ENCODE assay signal across 8 cellular contexts in genomic region chr10:51001587-51001986, GRCh38.
DNase-seq lines count a peak whose midpoint lies in the region; FAIRE-seq and TF ChIP-seq lines count a peak whose summit lies in the region.

No MANE protein-coding gene starts in this region.

- POLR2A ChIA-PET in PC-9 (lab: Charles Lee; ENCODE audit: unreplicated experiment) = interaction anchor here (0.5 kb wide), 1 partner anchor 12 kb away, joined by 8 read pairs; no protein-coding TSS in a partner anchor

- peak overlapping the region; percentile 78 for H3K4me2 ChIP-seq in BLaER1
- no peak overlapping the region for H3K4me2 ChIP-seq in PC-9

- H3K4me1 ChIP-seq in BLaER1 (peaks cover 15% of the 10 kb centered on the region), PC-9 (replicated peaks; ENCODE audit: insufficient read depth) (no peaks in the 10 kb centered on the region), small intestine (ENCODE audit: control insufficient read depth in 2 of 2, insufficient read depth in 1 of 2, low read depth in 1 of 2, low read length in 1 of 2) (no peaks in the 10 kb centered on the region)

- WGBS in small intestine, 3 donors = 7 to 11% (median 9%) methylated on average over 1 of the region's 1 CpG

- peak; percentile 11 for TF ChIP-seq CTCF in GM20000 (IDR thresholded peaks at IDR 0.05; ENCODE audit: extremely low read depth, missing control alignments)
- peak; percentile 74 for TF ChIP-seq CTCF in PC-9 (conservative IDR thresholded peaks at IDR 0.05)
- TF ChIP-seq CTCF in foreskin fibroblast (IDR thresholded peaks at IDR 0.05; ENCODE audit: low read depth, low read length) = peak; percentile 53

- DNase-seq in GM20000 (ENCODE audit: low spot score) (no peak), PC-9 (no peak), foreskin fibroblast (peak in 1 of 2 donors; percentile 56), small intestine (peak; percentile 22), posterior vena cava (ENCODE audit: low spot score) (no peak), globus pallidus (ENCODE audit: low spot score) (no peak), UCSD-AML1 (lab: John Stamatoyannopoulos, UW; ENCODE audit: unreplicated experiment) (no peak)

- H3K4me3 ChIP-seq in BLaER1 (no peak overlapping the region), PC-9 (no peak overlapping the region), foreskin fibroblast (ENCODE audit: low read depth in 1 of 2, low read length in 2 of 2) (no peak overlapping the region), small intestine (ENCODE audit: low read depth in 1 of 2, low read length in 2 of 2) (no peak overlapping the region)

- H3F3A ChIP-seq in PC-9 (ENCODE audit: insufficient read depth, low read depth) = no peaks in the 10 kb centered on the region

- no TSS peak for BruUV-seq in PC-9 (replicated peaks; lab: Mats Ljungman, UMichigan)

- H3K27ac ChIP-seq in BLaER1 (no peak overlapping the region), PC-9 (no peak overlapping the region), small intestine (ENCODE audit: low read depth in 1 of 2, low read length in 1 of 2) (no peak overlapping the region)

- H3K9me3 ChIP-seq in BLaER1 (no peaks in the 10 kb centered on the region), PC-9 (ENCODE audit: insufficient read depth, low read depth) (no peaks in the 10 kb centered on the region), small intestine (ENCODE audit: control insufficient read depth, low read depth) (no peaks in the 10 kb centered on the region)

- no peaks in the 10 kb centered on the region for H3K79me2 ChIP-seq in PC-9 (ENCODE audit: low read depth)

- CTCF ChIA-PET in PC-9 (lab: Charles Lee) = no interaction called here

- FAIRE-seq in small intestine (lab: Jason Lieb, UNC) = no peak

- no peaks in the 10 kb centered on the region for H4K20me1 ChIP-seq in BLaER1
- no peaks in the 10 kb centered on the region for H4K20me1 ChIP-seq in PC-9 (ENCODE audit: insufficient read depth)

- intact Hi-C loops in PC-9 (cut with micrococcal nuclease; ENCODE audit: unreplicated experiment) (loop anchor here (5.0 kb wide), 1 partner anchor 1216 kb away; no protein-coding TSS in a partner anchor), posterior vena cava (cut with DNase I) (loop anchor here in 1 of 2 donors (10.0 kb wide), 1 partner anchor 1213 kb away; no protein-coding TSS in a partner anchor)

- H3K9me2 ChIP-seq in PC-9 (ENCODE audit: insufficient read depth) = no peaks in the 10 kb centered on the region

- H2AFZ ChIP-seq in PC-9 = no peak overlapping the region

- no peaks in the 10 kb centered on the region for H3K36me3 ChIP-seq in BLaER1
- H3K36me3 ChIP-seq in PC-9 (ENCODE audit: low read depth) = no peaks in the 10 kb centered on the region
- H3K36me3 ChIP-seq in small intestine (ENCODE audit: control insufficient read depth in 2 of 2, insufficient read depth in 2 of 2, low read length in 2 of 2) = no peaks in the 10 kb centered on the region

- no peak overlapping the region for H3K9ac ChIP-seq in BLaER1

- H3K27me3 ChIP-seq in BLaER1 (no peaks in the 10 kb centered on the region), PC-9 (ENCODE audit: insufficient read depth, low read depth) (no peaks in the 10 kb centered on the region), small intestine (ENCODE audit: control insufficient read depth in 2 of 2, insufficient read depth in 2 of 2, low read length in 2 of 2) (no peaks in the 10 kb centered on the region)

Comparison
In these comparisons a context has a peak if more than half of its experiments do, and no peak if none do; other contexts are left out.
1. CTCF ChIP-seq: peak in every context shown above with its lines; median percentile 74 in PC-9; 53 in foreskin fibroblast; 11 in GM20000.